ENCODE assay signal across 1 cellular context in the genomic region with DNA sequence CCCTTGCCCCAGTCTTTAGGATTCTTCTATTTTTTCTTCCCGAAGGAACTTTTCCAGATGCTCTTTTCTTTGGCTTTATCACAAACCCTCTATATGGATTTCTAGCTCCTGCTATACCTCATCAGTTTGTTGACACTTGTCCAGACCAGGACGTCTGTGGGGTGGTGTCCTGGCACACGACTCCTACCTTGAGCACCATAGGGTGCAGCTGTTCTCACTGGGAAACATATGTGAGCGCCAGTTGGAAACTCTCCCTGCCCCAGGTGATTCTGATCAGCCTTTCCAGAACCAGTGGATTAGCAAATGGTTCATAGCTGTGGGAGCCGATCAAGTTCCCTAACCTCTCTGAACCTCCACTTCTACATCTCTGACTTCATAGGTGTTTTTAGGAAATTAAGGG.
TF ChIP-seq lines count a peak whose summit lies in the region.

No MANE protein-coding gene starts in this region.

TF ChIP-seq in A549, 52 proteins besides CTCF, POLR2A, EP300 and RAD21 (continued from another document):
- TF ChIP-seq, protein P1, sequence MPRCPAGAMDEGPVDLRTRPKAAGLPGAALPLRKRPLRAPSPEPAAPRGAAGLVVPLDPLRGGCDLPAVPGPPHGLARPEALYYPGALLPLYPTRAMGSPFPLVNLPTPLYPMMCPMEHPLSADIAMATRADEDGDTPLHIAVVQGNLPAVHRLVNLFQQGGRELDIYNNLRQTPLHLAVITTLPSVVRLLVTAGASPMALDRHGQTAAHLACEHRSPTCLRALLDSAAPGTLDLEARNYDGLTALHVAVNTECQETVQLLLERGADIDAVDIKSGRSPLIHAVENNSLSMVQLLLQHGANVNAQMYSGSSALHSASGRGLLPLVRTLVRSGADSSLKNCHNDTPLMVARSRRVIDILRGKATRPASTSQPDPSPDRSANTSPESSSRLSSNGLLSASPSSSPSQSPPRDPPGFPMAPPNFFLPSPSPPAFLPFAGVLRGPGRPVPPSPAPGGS (IDR thresholded peaks at IDR 0.05) = no peak
